Comparison of ENCODE assay signal across 2 cellular contexts in the genomic region with DNA sequence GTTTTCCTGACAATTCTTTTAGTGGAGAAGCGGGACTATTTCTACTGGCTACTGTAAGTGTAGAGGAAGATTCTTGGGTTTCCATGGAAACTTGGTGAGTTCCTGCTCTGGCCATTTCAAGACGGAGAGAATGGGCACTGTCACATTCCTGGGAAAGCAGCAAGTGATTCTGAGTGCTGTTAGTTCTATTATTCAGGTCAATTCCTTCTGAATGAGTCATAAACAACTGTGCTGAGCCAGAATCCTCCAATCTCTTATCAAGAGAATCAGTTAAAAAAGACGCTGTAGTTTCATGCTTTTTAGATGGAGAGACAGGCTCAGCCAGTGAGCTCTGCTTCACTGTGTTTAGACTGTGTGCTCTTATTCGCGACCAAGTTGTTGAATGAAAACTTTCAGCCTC.
TF ChIP-seq lines count a peak whose summit lies in the region.

No MANE protein-coding gene starts in this region.

TF ChIP-seq in K562, 482 proteins besides CTCF, POLR2A, EP300 and RAD21:
- TF ChIP-seq CTBP1 (IDR thresholded peaks at IDR 0.05; ENCODE audit: borderline replicate concordance): 0 out of 2 replicates have a peak, but pooled peaks have one; percentile 27
- TF ChIP-seq FOXJ2 (tag; IDR thresholded peaks at IDR 0.05): no peak
- TF ChIP-seq, protein P1, sequence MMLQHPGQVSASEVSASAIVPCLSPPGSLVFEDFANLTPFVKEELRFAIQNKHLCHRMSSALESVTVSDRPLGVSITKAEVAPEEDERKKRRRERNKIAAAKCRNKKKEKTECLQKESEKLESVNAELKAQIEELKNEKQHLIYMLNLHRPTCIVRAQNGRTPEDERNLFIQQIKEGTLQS (IDR thresholded peaks at IDR 0.05): peak; percentile 61
- TF ChIP-seq, protein P1 (CRISPR knock-in tag; conservative IDR thresholded peaks at IDR 0.05): no peak
- TF ChIP-seq JUND (IDR thresholded peaks at IDR 0.05; ENCODE audit: borderline replicate concordance, low read depth, low read length): peak; percentile 81; the same call in 1 of the 2 replicates
- peak; percentile 66; the same call in 2 of the 3 replicates for TF ChIP-seq JUND (tag; IDR thresholded peaks at IDR 0.05; ENCODE audit: borderline replicate concordance, low read depth, low read length)
- TF ChIP-seq FOSL1 (tag; conservative IDR thresholded peaks at IDR 0.05): peak; percentile 84
- TF ChIP-seq DPF2 (IDR thresholded peaks at IDR 0.05): peak; percentile 21; the same call in 1 of the 2 replicates
- peak; percentile 55 for TF ChIP-seq RFX1 (IDR thresholded peaks at IDR 0.05)
- no peak for TF ChIP-seq STAT5B (CRISPR knock-in tag; IDR thresholded peaks at IDR 0.05)
- TF ChIP-seq DNMT1 (IDR thresholded peaks at IDR 0.05): no peak
- TF ChIP-seq ZNF589 (CRISPR knock-in tag; IDR thresholded peaks at IDR 0.05; ENCODE audit: low read depth): no peak
- TF ChIP-seq ZNF717 (CRISPR knock-in tag; IDR thresholded peaks at IDR 0.05): no peak
- no peak for TF ChIP-seq MYC (IDR thresholded peaks at IDR 0.05; ENCODE audit: low read depth, low read length)
- TF ChIP-seq MYC (CRISPR knock-in tag; IDR thresholded peaks at IDR 0.05; ENCODE audit: borderline replicate concordance, low read depth): no peak
- no peak for TF ChIP-seq SAFB (IDR thresholded peaks at IDR 0.05; ENCODE audit: borderline replicate concordance, low read depth, low read length)

TF ChIP-seq in HepG2, 621 proteins besides CTCF, POLR2A, EP300 and RAD21:
- TF ChIP-seq ZNF17 (CRISPR knock-in tag; IDR thresholded peaks at IDR 0.05) (no peak), FOSL2 (CRISPR knock-in tag; IDR thresholded peaks at IDR 0.05) (peak; percentile 72), TEAD3 (CRISPR knock-in tag; optimal IDR thresholded peaks at IDR 0.05; ENCODE audit: borderline replicate concordance) (peak; percentile 32)
